In genomic region chr14:102116361-102117180, GRCh38 we compare ENCODE assay signal across 27 cellular contexts.
"Had no signal": no experiment of that assay in that cellular context is flagged by ENCODE, and none has a peak within 500 bp of the region (broad histone marks: within the 10 kb centered on the region; RNA-seq: fewer than 3 reads in every experiment).

No MANE protein-coding gene starts in this region.

- H3K4me3 ChIP-seq: adrenal gland, body of pancreas, right lobe of liver, skin epidermis, stomach, suprapubic skin, tibial artery had no signal

- H3K27me3 Mint-ChIP-seq: activated CD4-positive, alpha-beta memory T cell treated with anti-CD3 and anti-CD28 coated beads for 36 hours; activated CD4-positive, alpha-beta T cell treated with anti-CD3 and anti-CD28 coated beads, Interleukin-2, amount 10 ng/mL, durations not matched to agents 24 days and 14 days; activated naive CD8-positive, alpha-beta T cell; naive B cell; stimulated activated memory B cell treated with anti-CD40 and anti-IgM and Interleukin-4, amounts not matched to agents 10 μg/mL and 1 μg/mL and 100 μg/mL, for 72 hours had no signal

- H3K4me1 Mint-ChIP-seq: activated CD4-positive, alpha-beta T cell treated with anti-CD3 and anti-CD28 coated beads, Interleukin-2, amount 10 ng/mL, durations not matched to agents 24 days and 14 days; naive B cell; stimulated activated memory B cell treated with anti-CD40 and anti-IgM and Interleukin-4, amounts not matched to agents 10 μg/mL and 1 μg/mL and 100 μg/mL, for 72 hours had no signal

- H3K4me1 ChIP-seq: adrenal gland, body of pancreas, right lobe of liver, stomach, suprapubic skin, tibial artery had no signal

- H3K36me3 Mint-ChIP-seq: activated CD4-positive, alpha-beta memory T cell treated with anti-CD3 and anti-CD28 coated beads for 36 hours; activated naive CD8-positive, alpha-beta T cell had no signal

- H3K27me3 ChIP-seq: adrenal gland, body of pancreas, right lobe of liver, stomach, suprapubic skin, tibial artery had no signal

- H3K36me3 ChIP-seq: adrenal gland, right lobe of liver, suprapubic skin had no signal

- FAIRE-seq: colon, frontal cortex, islet of Langerhans had no signal

- H3K9me3 ChIP-seq: adrenal gland, body of pancreas, right lobe of liver, stomach, suprapubic skin, tibial artery had no signal

- DNase-seq: activated CD4-positive, alpha-beta memory T cell treated with anti-CD3 and anti-CD28 coated beads for 36 hours; activated CD4-positive, alpha-beta T cell treated with anti-CD3 and anti-CD28 coated beads, Interleukin-2, amount 10 ng/mL, durations not matched to agents 24 days and 14 days; activated CD4-positive, CD25-positive, alpha-beta regulatory T cell treated with anti-CD3 and anti-CD28 coated beads, Interleukin-2, amount 50 U/mL, for 72 hours; activated T-cell treated with anti-CD3 and anti-CD28 coated beads, Interleukin-2, amount 50 U/mL, for 48 hours; body of pancreas; dermis blood vessel endothelial cell; effector CD4-positive, alpha-beta T cell; left ventricle myocardium superior; mammary epithelial cell; naive B cell; right lobe of liver; stimulated activated CD4-positive, alpha-beta T cell treated with anti-CD3 and anti-CD28 coated beads, Interleukin-4, amount 100 ng/mL, for 24 hours; stomach; T-helper 2 cell; tibial artery had no signal

- H3K27ac ChIP-seq: adrenal gland, body of pancreas, epithelial cell of prostate, right lobe of liver, skin epidermis, stomach, suprapubic skin, tibial artery had no signal

- H3K4me3 Mint-ChIP-seq: activated CD4-positive, alpha-beta memory T cell treated with anti-CD3 and anti-CD28 coated beads for 36 hours; activated CD4-positive, alpha-beta T cell treated with anti-CD3 and anti-CD28 coated beads, Interleukin-2, amount 10 ng/mL, durations not matched to agents 24 days and 14 days; activated naive CD8-positive, alpha-beta T cell; mesothelial cell of epicardium; naive B cell; stimulated activated memory B cell treated with anti-CD40 and anti-IgM and Interleukin-4, amounts not matched to agents 10 μg/mL and 1 μg/mL and 100 μg/mL, for 72 hours had no signal

- H3K27ac Mint-ChIP-seq: activated CD4-positive, alpha-beta memory T cell treated with anti-CD3 and anti-CD28 coated beads for 36 hours; activated CD4-positive, alpha-beta T cell treated with anti-CD3 and anti-CD28 coated beads, Interleukin-2, amount 10 ng/mL, durations not matched to agents 24 days and 14 days; activated naive CD8-positive, alpha-beta T cell; activated T-helper 2 cell treated with anti-CD3 and anti-CD28 coated beads, Interferon-gamma antibody, Interleukin-2, Interleukin-4, amounts not matched to agents 10 μg/mL and 5 μg/mL and 100 μg/mL, durations not matched to agents 14 hours and 24 hours and 36 hours; mesothelial cell of epicardium; naive B cell; stimulated activated memory B cell treated with anti-CD40 and anti-IgM and Interleukin-4, amounts not matched to agents 10 μg/mL and 1 μg/mL and 100 μg/mL, for 72 hours had no signal

- ATAC-seq: body of pancreas; left ventricle myocardium superior; SK-N-SH treated with all-trans-retinoic acid at 6 μM for 48 hours; stimulated activated memory B cell treated with anti-CD40 and anti-IgM and Interleukin-4, amounts not matched to agents 10 μg/mL and 1 μg/mL and 100 μg/mL, for 72 hours had no signal
